In genomic region chr12:51049525-51049924, GRCh38 we compare ENCODE assay signal across 8 cellular contexts. TPM values are rescaled to one million over a fixed set of nuclear protein-coding genes. Genes with fewer than 3 reads are reported as not detected.
DNase-seq lines count a peak whose midpoint lies in the region; ATAC-seq and TF ChIP-seq lines count a peak whose summit lies in the region.

No MANE protein-coding gene starts in this region.

- TF ChIP-seq CTCF in cardiac muscle cell (IDR thresholded peaks at IDR 0.05; ENCODE audit: low read depth, low read length): no peak
- TF ChIP-seq CTCF in activated CD8-positive, alpha-beta T cell treated with anti-CD3 and anti-CD28 coated beads for 36 hours (IDR thresholded peaks at IDR 0.05): no peak

- H3K9me3 ChIP-seq in cardiac muscle cell (ENCODE audit: low read depth) (no peaks in the 10 kb centered on the region), subcutaneous abdominal adipose tissue (ENCODE audit: control insufficient read depth in 5 of 5, low read length in 5 of 5) (no peaks in the 10 kb centered on the region), aorta (ENCODE audit: control insufficient read depth, low read length) (no peaks in the 10 kb centered on the region)

- no peaks in the 10 kb centered on the region for H3K27me3 Mint-ChIP-seq in activated CD8-positive, alpha-beta T cell treated with anti-CD3 and anti-CD28 coated beads for 36 hours
- peaks cover 3 to 6% (median 4%) of the 10 kb centered on the region in 3 donors for H3K27me3 Mint-ChIP-seq in immature natural killer cell (ENCODE audit: low read depth in 3 of 3)

- intact Hi-C loops in left ventricle myocardium superior (cut with micrococcal nuclease): no loop called here
- intact Hi-C loops in activated CD8-positive, alpha-beta T cell treated with anti-CD3 and anti-CD28 coated beads for 36 hours (cut with micrococcal nuclease): no loop called here
- intact Hi-C loops in aorta (cut with DNase I): loop anchor here (5.0 to 10.0 kb wide), 2 partner anchors 33 to 295 kb away; partner anchors contain the start of genes CELA1 (in 1 of the 2) and CSRNP2 (in 1 of the 2)

- H3K4me3 Mint-ChIP-seq in activated CD8-positive, alpha-beta T cell treated with anti-CD3 and anti-CD28 coated beads for 36 hours: peak overlapping the region; percentile 97
- H3K4me3 Mint-ChIP-seq in immature natural killer cell: peak overlapping the region; percentile 91 to 98 (median 95)

- H3K4me3 ChIP-seq in cardiac muscle cell (peak overlapping the region; percentile 66), subcutaneous abdominal adipose tissue (ENCODE audit: low read depth in 1 of 5, low read length in 5 of 5) (peak overlapping the region in 4 of 5 donors; percentile 25 to 94 (median 86)), aorta (ENCODE audit: low read length in 2 of 2) (no peak overlapping the region)

- no peaks in the 10 kb centered on the region for H3K27me3 ChIP-seq in cardiac muscle cell
- H3K27me3 ChIP-seq in subcutaneous abdominal adipose tissue (ENCODE audit: control insufficient read depth in 5 of 5, insufficient read depth in 4 of 5, low read length in 5 of 5): no peaks in the 10 kb centered on the region
- H3K27me3 ChIP-seq in aorta (ENCODE audit: control insufficient read depth in 1 of 2, insufficient read depth in 2 of 2, low read length in 1 of 2): no peaks in the 10 kb centered on the region

- no peak for ATAC-seq in left ventricle myocardium superior
- no peak for ATAC-seq in activated CD8-positive, alpha-beta T cell treated with anti-CD3 and anti-CD28 coated beads for 36 hours
- ATAC-seq in aorta (ENCODE audit: low FRiP score): no peak

- POLR2A ChIA-PET in activated CD8-positive, alpha-beta T cell treated with anti-CD3 and anti-CD28 coated beads for 36 hours (lab: Charles Lee): interaction anchor here (1.2 to 2.5 kb wide), 2 partner anchors 33 to 201 kb away, joined by 3 to 11 read pairs; partner anchors contain the start of gene CSRNP2

- no peaks in the 10 kb centered on the region for H3K9me3 Mint-ChIP-seq in activated CD8-positive, alpha-beta T cell treated with anti-CD3 and anti-CD28 coated beads for 36 hours
- H3K9me3 Mint-ChIP-seq in immature natural killer cell: no peaks in the 10 kb centered on the region

- H3K27ac Mint-ChIP-seq in activated CD8-positive, alpha-beta T cell treated with anti-CD3 and anti-CD28 coated beads for 36 hours: peak overlapping the region; percentile 96
- peak overlapping the region in 5 of 6 donors; percentile 37 to 99 (median 97) for H3K27ac Mint-ChIP-seq in immature natural killer cell

- CTCF ChIA-PET in activated CD8-positive, alpha-beta T cell treated with anti-CD3 and anti-CD28 coated beads for 36 hours (lab: Charles Lee): interaction anchor here (0.9 to 2.9 kb wide), 3 partner anchors 40 to 292 kb away, joined by 4 to 10 read pairs (median 4); no protein-coding TSS in a partner anchor

- H3K27ac ChIP-seq in cardiac muscle cell (no peak overlapping the region), subcutaneous abdominal adipose tissue (ENCODE audit: low read depth, low read length) (peak overlapping the region; percentile 95), aorta (ENCODE audit: low read depth in 1 of 2, low read length in 2 of 2) (no peak overlapping the region)

- peak overlapping the region in 3 of 5 donors; percentile 12 to 89 (median 83) for H3K9ac ChIP-seq in subcutaneous abdominal adipose tissue (ENCODE audit: low read length in 5 of 5)

- 78 to 87% methylated on average over 3 of the region's 3 CpGs for WGBS in aorta, 2 donors

- H3K4me1 Mint-ChIP-seq in activated CD8-positive, alpha-beta T cell treated with anti-CD3 and anti-CD28 coated beads for 36 hours (ENCODE audit: low read depth): peaks cover 28% of the 10 kb centered on the region
- H3K4me1 Mint-ChIP-seq in immature natural killer cell: peaks cover 33 to 34% of the 10 kb centered on the region in 2 donors

- DNase-seq in cardiac muscle cell (ENCODE audit: low read depth in 1 of 2, low spot score in 1 of 2) (no peak), left ventricle myocardium superior (no peak), immature natural killer cell (no peak), aorta (no peak), mucosa of gallbladder (ENCODE audit: low spot score) (no peak), AG08395 (ENCODE audit: low spot score) (no peak)
- DNase-seq in activated CD8-positive, alpha-beta T cell treated with anti-CD3 and anti-CD28 coated beads for 36 hours: no peak

- H3K4me1 ChIP-seq in cardiac muscle cell (ENCODE audit: low read depth) (peaks cover 7% of the 10 kb centered on the region), subcutaneous abdominal adipose tissue (ENCODE audit: control insufficient read depth in 5 of 5, insufficient read depth in 5 of 5, low read length in 5 of 5) (peaks cover 7 to 24% (median 22%) of the 10 kb centered on the region in 5 donors), aorta (ENCODE audit: control insufficient read depth in 1 of 2, insufficient read depth in 2 of 2, low read length in 2 of 2) (peaks cover 0 to 5% of the 10 kb centered on the region in 2 donors)

- peaks cover 35% of the 10 kb centered on the region for H3K36me3 Mint-ChIP-seq in activated CD8-positive, alpha-beta T cell treated with anti-CD3 and anti-CD28 coated beads for 36 hours (ENCODE audit: low read depth)
- H3K36me3 Mint-ChIP-seq in immature natural killer cell: peaks cover 9 to 12% (median 12%) of the 10 kb centered on the region in 3 donors

- H3K36me3 ChIP-seq in cardiac muscle cell (peaks cover 6% of the 10 kb centered on the region), subcutaneous abdominal adipose tissue (ENCODE audit: control insufficient read depth in 5 of 5, insufficient read depth in 5 of 5, low read length in 5 of 5) (peaks cover 8 to 32% (median 22%) of the 10 kb centered on the region in 5 donors), aorta (ENCODE audit: control insufficient read depth in 1 of 2, insufficient read depth in 2 of 2, low read length in 1 of 2) (peaks cover 0 to 2% of the 10 kb centered on the region in 2 donors)

RNA-seq across cellular contexts. Expression of gene LETMD1, which starts 1.4 kb away (rescaled TPM):
- total RNA-seq in cardiac muscle cell (30.3 and 47.3 TPM in 2 replicates), left ventricle myocardium superior (19.3 TPM), aorta (10 to 100 TPM; 32.6 to 62.3 TPM), mucosa of gallbladder (64.0 TPM)
- polyA plus RNA-seq in cardiac muscle cell (23.5 and 33.5 TPM in 2 replicates), immature natural killer cell (10 to 100 TPM; 14.9 to 40.4 (median 17.7) TPM), aorta (10 to 100 TPM; 52.6 to 59.6 TPM)
- 10 to 100 TPM; 71.6 to 81.5 TPM for total RNA-seq in activated CD8-positive, alpha-beta T cell treated with anti-CD3 and anti-CD28 coated beads for 36 hours

RNA-seq across cellular contexts. Expression of gene SLC11A2, which starts 23.3 kb away (rescaled TPM):
- total RNA-seq in cardiac muscle cell (26.9 and 30.5 TPM in 2 replicates), left ventricle myocardium superior (22.9 TPM), aorta (10 to 100 TPM; 71.9 to 97.2 TPM), mucosa of gallbladder (56.1 TPM)
- polyA plus RNA-seq in cardiac muscle cell (33.3 and 41.3 TPM in 2 replicates), immature natural killer cell (10 to 100 TPM in 2 of 3 donors, 1 to 10 TPM in 1; 9.7 to 14.8 (median 11.2) TPM), aorta (10 to 100 TPM; 11.1 to 20.6 TPM)
- 10 to 100 TPM; 21.6 to 23.9 TPM for total RNA-seq in activated CD8-positive, alpha-beta T cell treated with anti-CD3 and anti-CD28 coated beads for 36 hours

RNA-seq across cellular contexts. Expression of gene CSRNP2, which starts 33.9 kb away (rescaled TPM):
- total RNA-seq in cardiac muscle cell (19.0 and 21.1 TPM in 2 replicates), left ventricle myocardium superior (18.8 TPM), aorta (10 to 100 TPM; 32.3 to 34.5 TPM), mucosa of gallbladder (32.5 TPM)
- polyA plus RNA-seq in cardiac muscle cell (16.9 and 22.5 TPM in 2 replicates), immature natural killer cell (1 to 10 TPM in 2 of 3 donors, under 1 TPM in 1; 0.90 to 7.9 (median 7.2) TPM), aorta (10 to 100 TPM in 1 of 2 donors, 1 to 10 TPM in 1; 6.1 to 19.0 TPM)
- total RNA-seq in activated CD8-positive, alpha-beta T cell treated with anti-CD3 and anti-CD28 coated beads for 36 hours: 1 to 10 TPM; 9.2 to 9.6 TPM

Comparison
In these comparisons a context has a peak if more than half of its experiments do, and no peak if none do; other contexts are left out.
1. H3K4me3 ChIP-seq: peak in cardiac muscle cell (single experiment) and subcutaneous abdominal adipose tissue (4 of 5); none in aorta (0 of 2).
2. intact Hi-C loops: an anchor here in aorta (5.0 to 10.0 kb wide); none called in left ventricle myocardium superior and activated CD8-positive, alpha-beta T cell treated with anti-CD3 and anti-CD28 coated beads for 36 hours.